In the genomic region with DNA sequence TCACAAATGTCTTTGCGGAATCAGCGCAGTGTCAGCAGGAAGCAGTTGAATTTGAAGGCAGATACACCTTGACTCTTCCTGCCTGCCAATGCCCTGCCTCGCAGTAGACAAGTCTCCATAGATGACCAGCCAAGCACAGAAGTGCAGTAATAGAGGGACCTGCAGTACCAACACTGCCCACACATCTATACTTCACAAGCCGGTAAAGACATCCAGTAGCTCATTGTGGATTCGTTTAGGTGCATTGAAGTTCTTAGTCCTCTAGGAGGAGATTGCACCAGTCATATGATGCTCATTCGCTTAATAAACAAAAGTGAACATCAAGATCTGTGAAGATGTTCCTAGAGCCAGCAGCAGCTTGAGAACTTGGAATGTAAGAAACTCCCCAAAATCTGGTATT, we compare ENCODE assay signal across 8 cellular contexts. TPM values are rescaled to one million over a fixed set of nuclear protein-coding genes. Genes with fewer than 3 reads are reported as not detected.
DNase-seq lines count a peak whose midpoint lies in the region; ATAC-seq and TF ChIP-seq lines count a peak whose summit lies in the region.

No MANE protein-coding gene starts in this region.

- H3K27me3 Mint-ChIP-seq in activated T-cell treated with anti-CD3 and anti-CD28 coated beads, Interleukin-2, amount 50 U/mL, for 72 hours (ENCODE audit: low read depth) = peaks cover 73% of the 10 kb centered on the region

- H3K9me3 Mint-ChIP-seq in activated T-cell treated with anti-CD3 and anti-CD28 coated beads, Interleukin-2, amount 50 U/mL, for 72 hours = no peaks in the 10 kb centered on the region

- H3K4me3 ChIP-seq in hepatocyte = no peak overlapping the region

- no peaks in the 10 kb centered on the region for H3K36me3 Mint-ChIP-seq in activated T-cell treated with anti-CD3 and anti-CD28 coated beads, Interleukin-2, amount 50 U/mL, for 72 hours (ENCODE audit: insufficient read depth in 2 of 2)

- peak; percentile 68 to 72 for ATAC-seq in activated T-cell treated with anti-CD3 and anti-CD28 coated beads, Interleukin-2, amount 50 U/mL, for 72 hours (replicated peaks in 1 of 2)
- ATAC-seq in HG02571 (IDR thresholded peaks at IDR 0.05; ENCODE audit: unreplicated experiment) = peak; percentile 65

- H3K4me1 Mint-ChIP-seq in activated T-cell treated with anti-CD3 and anti-CD28 coated beads, Interleukin-2, amount 50 U/mL, for 72 hours (ENCODE audit: low read depth) = peaks cover 9% of the 10 kb centered on the region

- H3K4me2 ChIP-seq in hepatocyte = no peak overlapping the region

- no peak for DNase-seq in activated T-cell treated with anti-CD3 and anti-CD28 coated beads, Interleukin-2, amount 50 U/mL, for 72 hours
- DNase-seq in activated T-cell treated with anti-CD3 and anti-CD28 coated beads for 4 hours (no peak), NCI-H526 treated with DMSO at 0.1 percent for 48 hours (lab: John Stamatoyannopoulos, UW) (peak; percentile 25), hepatocyte (ENCODE audit: low spot score) (peak; percentile 19), cerebellar cortex (ENCODE audit: low spot score) (no peak), amniotic stem cell (lab: John Stamatoyannopoulos, UW) (no peak), NOMO-1 (lab: John Stamatoyannopoulos, UW; ENCODE audit: unreplicated experiment in 2 of 2) (no peak)

- no peak overlapping the region for H3K27ac ChIP-seq in hepatocyte

- peak; percentile 14 for TF ChIP-seq CTCF in hepatocyte (IDR thresholded peaks at IDR 0.05; ENCODE audit: poor library complexity)

- no peak overlapping the region for H2AFZ ChIP-seq in hepatocyte

- H3K36me3 ChIP-seq in hepatocyte (replicated peaks; ENCODE audit: insufficient read depth, low read depth) = no peaks in the 10 kb centered on the region

- no peaks in the 10 kb centered on the region for H3K4me1 ChIP-seq in hepatocyte (ENCODE audit: insufficient read depth)

- no peaks in the 10 kb centered on the region for H3K9me3 ChIP-seq in hepatocyte (ENCODE audit: low read depth)

- H3K79me2 ChIP-seq in hepatocyte = no peaks in the 10 kb centered on the region

- WGBS in hepatocyte (ENCODE audit: low lambda C conversion rate, missing lambda C conversion rate) = 85% methylated on average over 6 of the region's 6 CpGs

- H3K27me3 ChIP-seq in hepatocyte = peaks cover 33% of the 10 kb centered on the region

- no peaks in the 10 kb centered on the region for H4K20me1 ChIP-seq in hepatocyte (ENCODE audit: insufficient read depth, poor library complexity, severe bottlenecking)

- no peaks in the 10 kb centered on the region for H3K9me2 ChIP-seq in hepatocyte (replicated peaks; ENCODE audit: insufficient read depth)

- no peak overlapping the region for H3K4me3 Mint-ChIP-seq in activated T-cell treated with anti-CD3 and anti-CD28 coated beads, Interleukin-2, amount 50 U/mL, for 72 hours

- H3K27ac Mint-ChIP-seq in activated T-cell treated with anti-CD3 and anti-CD28 coated beads, Interleukin-2, amount 50 U/mL, for 72 hours = no peak overlapping the region

RNA-seq across cellular contexts. Expression of gene IFNA2, which starts 7.1 kb away (rescaled TPM):
- not detected for total RNA-seq in activated T-cell treated with anti-CD3 and anti-CD28 coated beads, Interleukin-2, amount 50 U/mL, for 72 hours
- total RNA-seq in hepatocyte = not detected in 2 replicates
- polyA plus RNA-seq in hepatocyte = not detected in 2 replicates

RNA-seq across cellular contexts. Expression of gene IFNA8, which starts 16.6 kb away (rescaled TPM):
- not detected for total RNA-seq in activated T-cell treated with anti-CD3 and anti-CD28 coated beads, Interleukin-2, amount 50 U/mL, for 72 hours
- total RNA-seq in hepatocyte = not detected in 2 replicates
- polyA plus RNA-seq in hepatocyte = not detected in 2 replicates

RNA-seq across cellular contexts. Expression of gene IFNA13, which starts 24.4 kb away (rescaled TPM):
- total RNA-seq in activated T-cell treated with anti-CD3 and anti-CD28 coated beads, Interleukin-2, amount 50 U/mL, for 72 hours = not detected
- not detected in 2 replicates for total RNA-seq in hepatocyte
- polyA plus RNA-seq in hepatocyte = not detected in 2 replicates

RNA-seq across cellular contexts. Expression of gene IFNA6, which starts 41.6 kb away (rescaled TPM):
- not detected for total RNA-seq in activated T-cell treated with anti-CD3 and anti-CD28 coated beads, Interleukin-2, amount 50 U/mL, for 72 hours
- total RNA-seq in hepatocyte = not detected in 2 replicates
- polyA plus RNA-seq in hepatocyte = not detected in 2 replicates

RNA-seq across cellular contexts. Expression of gene IFNA1, which starts 48.0 kb away (rescaled TPM):
- not detected for total RNA-seq in activated T-cell treated with anti-CD3 and anti-CD28 coated beads, Interleukin-2, amount 50 U/mL, for 72 hours
- total RNA-seq in hepatocyte = not detected in 2 replicates
- not detected in 2 replicates for polyA plus RNA-seq in hepatocyte

Comparison
In these comparisons a context has a peak if more than half of its experiments do, and no peak if none do; other contexts are left out.
1. DNase-seq: peak in NCI-H526 treated with DMSO at 0.1 percent for 48 hours (single experiment) and hepatocyte (single experiment); none in activated T-cell treated with anti-CD3 and anti-CD28 coated beads, Interleukin-2, amount 50 U/mL, for 72 hours (0 of 2), activated T-cell treated with anti-CD3 and anti-CD28 coated beads for 4 hours (single experiment), cerebellar cortex (single experiment), amniotic stem cell (single experiment) and NOMO-1 (0 of 2).